In the genomic region with DNA sequence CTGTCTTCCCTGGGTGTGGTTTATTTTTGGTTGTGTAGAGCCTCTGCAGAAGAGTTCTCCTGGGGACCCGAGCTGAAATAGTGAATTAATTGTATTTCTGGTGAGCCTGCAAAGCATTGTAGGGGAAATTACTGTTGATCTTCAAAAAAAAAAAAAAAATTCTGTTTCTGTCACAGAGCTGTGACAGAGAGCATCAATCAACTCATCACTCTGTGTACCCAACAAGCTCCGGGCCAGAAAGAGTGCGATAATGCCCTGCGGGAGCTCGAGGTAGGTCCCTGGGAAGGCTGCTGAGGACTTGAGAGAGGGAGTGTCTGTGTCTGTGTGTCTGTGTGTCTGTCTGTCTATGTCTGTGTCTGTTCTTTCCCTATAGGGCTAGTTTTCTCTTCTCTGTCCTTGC, we compare ENCODE assay signal across 25 cellular contexts.
A peak's percentile ranks its signal among the peaks of the same experiment; 100 is the strongest.
DNase-seq lines count a peak whose midpoint lies in the region; ATAC-seq and TF ChIP-seq lines count a peak whose summit lies in the region.
"Had no signal": no experiment of that assay in that cellular context is flagged by ENCODE, and none has a peak within 500 bp of the region (broad histone marks: within the 10 kb centered on the region; RNA-seq: fewer than 3 reads in every experiment).

No MANE protein-coding gene starts in this region.

- WGBS in SK-N-SH (ENCODE audit: low lambda C conversion rate), result 92% methylated on average over 5 of the region's 5 CpGs

- no peaks in the 10 kb centered on the region for H3K9me3 ChIP-seq in neural cell (ENCODE audit: low read length)
- H3K9me3 ChIP-seq in SK-N-SH, result no peaks in the 10 kb centered on the region
- H3K9me3 ChIP-seq: SJCRH30 had no signal

- H3K4me3 ChIP-seq in neural cell (ENCODE audit: low read length) (no peak overlapping the region), SK-N-SH (ENCODE audit: low read depth in 2 of 2, low read length in 1 of 2) (no peak overlapping the region)
- H3K4me3 ChIP-seq: PC-9, SJCRH30 had no signal

- no peaks in the 10 kb centered on the region for H3K9me2 ChIP-seq in neural cell (ENCODE audit: insufficient read depth, low read length)
- H3K9me2 ChIP-seq in SK-N-SH, result no peaks in the 10 kb centered on the region

- H3K27me3 ChIP-seq in neural cell (ENCODE audit: insufficient read depth, low read depth, low read length), result no peaks in the 10 kb centered on the region
- no peaks in the 10 kb centered on the region for H3K27me3 ChIP-seq in SK-N-SH (ENCODE audit: insufficient read depth)
- H3K27me3 ChIP-seq: SJCRH30 had no signal

- no peak overlapping the region for H2AFZ ChIP-seq in neural cell (ENCODE audit: low read depth, low read length)
- H2AFZ ChIP-seq in SK-N-SH (ENCODE audit: low read depth), result no peak overlapping the region
- H2AFZ ChIP-seq: PC-9 had no signal

- POLR2A ChIA-PET in SK-N-SH (lab: Yijun Ruan, JAX), result no interaction called here

- DNase-seq in NCI-H146 (lab: John Stamatoyannopoulos, UW) (peak; percentile 7), NCI-H146 treated with DMSO at 0.1 percent for 48 hours (lab: John Stamatoyannopoulos, UW; ENCODE audit: unreplicated experiment) (no peak), SK-N-SH (no peak), UCSD-AML1 (lab: John Stamatoyannopoulos, UW; ENCODE audit: unreplicated experiment) (no peak), hippocampal formation (lab: John Stamatoyannopoulos, UW) (no peak)
- DNase-seq: Calu3; CD8-positive, alpha-beta memory T cell; DND-41; Karpas-422; NCI-H1092; NCI-H1417 treated with DMSO at 0.1 percent for 48 hours; NCI-H187 treated with DMSO at 0.1 percent for 48 hours; NCI-H2107; NCI-H446; NCI-H524 treated with DMSO at 0.1 percent for 48 hours; NCI-H774; NK-92 treated with Interleukin-12 subunit alpha and Interleukin-12 subunit beta, amount 100 ng/mL, for 24 hours; PC-9; SJCRH30 had no signal

- TF ChIP-seq RAD21 in neural cell (conservative IDR thresholded peaks at IDR 0.05), result no peak
- no peak for TF ChIP-seq RAD21 in SK-N-SH (IDR thresholded peaks at IDR 0.05; ENCODE audit: low read length)

- TF ChIP-seq CTCF in neural cell (IDR thresholded peaks at IDR 0.05; ENCODE audit: poor library complexity, severe bottlenecking), result no peak
- no peak for TF ChIP-seq CTCF in SK-N-SH (IDR thresholded peaks at IDR 0.05)

- no peak overlapping the region for H3K9ac ChIP-seq in neural cell (ENCODE audit: low read length)
- H3K9ac ChIP-seq in SK-N-SH, result no peak overlapping the region

- TF ChIP-seq EP300 in neural cell (conservative IDR thresholded peaks at IDR 0.05; ENCODE audit: poor library complexity, severe bottlenecking) (peak; percentile 61), SK-N-SH (IDR thresholded peaks at IDR 0.05; ENCODE audit: borderline replicate concordance in 1 of 2, low read depth in 1 of 2, low read length in 1 of 2) (no peak)

- ATAC-seq in HG03095 (IDR thresholded peaks at IDR 0.05; ENCODE audit: unreplicated experiment), result no peak
- ATAC-seq: HCT116, Right ventricle myocardium inferior had no signal

- H3K27ac ChIP-seq in cingulate gyrus (ENCODE audit: low read depth, low read length) (peak overlapping the region; percentile 92), neural cell (ENCODE audit: low read length) (no peak overlapping the region), SK-N-SH (ENCODE audit: low read depth in 2 of 2, low read length in 1 of 2) (no peak overlapping the region)
- H3K27ac ChIP-seq: 22Rv1, PC-9, SJCRH30 had no signal

- H3K36me3 ChIP-seq in neural cell (ENCODE audit: insufficient read depth, low read length), result no peaks in the 10 kb centered on the region
- H3K36me3 ChIP-seq in SK-N-SH (replicated peaks in 1 of 2; ENCODE audit: control insufficient read depth in 1 of 2, insufficient read depth in 2 of 2, low read length in 1 of 2), result peaks cover 35 to 45% of the 10 kb centered on the region in 2 experiments
- H3K36me3 ChIP-seq: SJCRH30 had no signal

- peaks cover 16 to 44% of the 10 kb centered on the region in 2 experiments for H3K4me1 ChIP-seq in SK-N-SH (ENCODE audit: control insufficient read depth in 1 of 2, insufficient read depth in 2 of 2, low read depth in 1 of 2, low read length in 1 of 2)
- H3K4me1 ChIP-seq: SJCRH30 had no signal

- CTCF ChIA-PET in SK-N-SH (lab: Yijun Ruan, JAX), result interaction anchor here (7.2 kb wide), 1 partner anchor 8 kb away, joined by 89 read pairs; no protein-coding TSS in a partner anchor

- H3F3A ChIP-seq in neural cell (ENCODE audit: insufficient read depth, low read length, poor library complexity, severe bottlenecking) (no peaks in the 10 kb centered on the region), SK-N-SH (replicated peaks; ENCODE audit: insufficient read depth) (peaks cover 27% of the 10 kb centered on the region)

- H3K79me2 ChIP-seq in neural cell (replicated peaks; ENCODE audit: insufficient read depth, low read length), result no peaks in the 10 kb centered on the region
- peaks cover 69% of the 10 kb centered on the region for H3K79me2 ChIP-seq in SK-N-SH (ENCODE audit: insufficient read depth)

- no peak overlapping the region for H3K4me2 ChIP-seq in neural cell (ENCODE audit: low read length)
- H3K4me2 ChIP-seq in SK-N-SH, result no peak overlapping the region
- H3K4me2 ChIP-seq: PC-9 had no signal

- H4K20me1 ChIP-seq in neural cell (ENCODE audit: insufficient read depth) (no peaks in the 10 kb centered on the region), SK-N-SH (ENCODE audit: insufficient read depth) (no peaks in the 10 kb centered on the region)

TF ChIP-seq in neural cell, 6 proteins besides CTCF, POLR2A, EP300 and RAD21:
- peak; percentile 81 for TF ChIP-seq POLR2AphosphoS5 (IDR thresholded peaks at IDR 0.05)
- TF ChIP-seq SMC3 (conservative IDR thresholded peaks at IDR 0.05; ENCODE audit: poor library complexity), result no peak

TF ChIP-seq in SK-N-SH, 30 proteins besides CTCF, POLR2A, EP300 and RAD21:
- TF ChIP-seq POLR2AphosphoS5 (IDR thresholded peaks at IDR 0.05; ENCODE audit: low read depth, low read length) (no peak), CHD2 (IDR thresholded peaks at IDR 0.05; ENCODE audit: low read length, partially characterized antibody) (no peak), SMC3 (IDR thresholded peaks at IDR 0.05; ENCODE audit: low read depth, low read length) (no peak), MEF2A (IDR thresholded peaks at IDR 0.05; ENCODE audit: borderline replicate concordance, low read depth) (no peak), FOXJ3 (CRISPR knock-in tag; IDR thresholded peaks at IDR 0.05) (no peak), SIN3A (IDR thresholded peaks at IDR 0.05; ENCODE audit: borderline replicate concordance, low read depth, low read length) (no peak), GATA2 (CRISPR knock-in tag; IDR thresholded peaks at IDR 0.05) (no peak), YY1 (IDR thresholded peaks at IDR 0.05; ENCODE audit: low read depth) (no peak), TCF12 (IDR thresholded peaks at IDR 0.05) (no peak)
- TF ChIP-seq, protein P1, sequence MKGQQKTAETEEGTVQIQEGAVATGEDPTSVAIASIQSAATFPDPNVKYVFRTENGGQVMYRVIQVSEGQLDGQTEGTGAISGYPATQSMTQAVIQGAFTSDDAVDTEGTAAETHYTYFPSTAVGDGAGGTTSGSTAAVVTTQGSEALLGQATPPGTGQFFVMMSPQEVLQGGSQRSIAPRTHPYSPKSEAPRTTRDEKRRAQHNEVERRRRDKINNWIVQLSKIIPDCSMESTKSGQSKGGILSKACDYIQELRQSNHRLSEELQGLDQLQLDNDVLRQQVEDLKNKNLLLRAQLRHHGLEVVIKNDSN (IDR thresholded peaks at IDR 0.05; ENCODE audit: borderline replicate concordance, low read depth), result no peak
- TF ChIP-seq, protein P2, sequence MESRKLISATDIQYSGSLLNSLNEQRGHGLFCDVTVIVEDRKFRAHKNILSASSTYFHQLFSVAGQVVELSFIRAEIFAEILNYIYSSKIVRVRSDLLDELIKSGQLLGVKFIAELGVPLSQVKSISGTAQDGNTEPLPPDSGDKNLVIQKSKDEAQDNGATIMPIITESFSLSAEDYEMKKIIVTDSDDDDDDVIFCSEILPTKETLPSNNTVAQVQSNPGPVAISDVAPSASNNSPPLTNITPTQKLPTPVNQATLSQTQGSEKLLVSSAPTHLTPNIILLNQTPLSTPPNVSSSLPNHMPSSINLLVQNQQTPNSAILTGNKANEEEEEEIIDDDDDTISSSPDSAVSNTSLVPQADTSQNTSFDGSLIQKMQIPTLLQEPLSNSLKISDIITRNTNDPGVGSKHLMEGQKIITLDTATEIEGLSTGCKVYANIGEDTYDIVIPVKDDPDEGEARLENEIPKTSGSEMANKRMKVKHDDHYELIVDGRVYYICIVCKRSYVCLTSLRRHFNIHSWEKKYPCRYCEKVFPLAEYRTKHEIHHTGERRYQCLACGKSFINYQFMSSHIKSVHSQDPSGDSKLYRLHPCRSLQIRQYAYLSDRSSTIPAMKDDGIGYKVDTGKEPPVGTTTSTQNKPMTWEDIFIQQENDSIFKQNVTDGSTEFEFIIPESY (IDR thresholded peaks at IDR 0.05; ENCODE audit: borderline replicate concordance, low read depth), result no peak
TF ChIP-seq in SK-N-SH: peak in this region for 0.
